20 cellular contexts compared by ENCODE assay signal in genomic region chr18:48989304-48990284, GRCh38. TPM values are rescaled to one million over a fixed set of nuclear protein-coding genes. Genes with fewer than 3 reads are reported as not detected.
DNase-seq lines count a peak whose midpoint lies in the region; ATAC-seq, FAIRE-seq and TF ChIP-seq lines count a peak whose summit lies in the region.
"Had no signal": no experiment of that assay in that cellular context is flagged by ENCODE, and none has a peak within 500 bp of the region (broad histone marks: within the 10 kb centered on the region; RNA-seq: fewer than 3 reads in every experiment).

No MANE protein-coding gene starts in this region.

- peaks cover 38% of the 10 kb centered on the region for H3K4me1 Mint-ChIP-seq in astrocyte (ENCODE audit: low read depth, unreplicated experiment)

- H2AFZ ChIP-seq in astrocyte (ENCODE audit: low read depth, low read length): no peak overlapping the region

- no peaks in the 10 kb centered on the region for H3K9me3 Mint-ChIP-seq in astrocyte (ENCODE audit: unreplicated experiment)
- H3K9me3 Mint-ChIP-seq: CD8-positive, alpha-beta memory T cell had no signal

- H3K36me3 Mint-ChIP-seq in astrocyte (ENCODE audit: low read depth, unreplicated experiment): no peaks in the 10 kb centered on the region
- H3K36me3 Mint-ChIP-seq: CD8-positive, alpha-beta memory T cell had no signal

- H3K27ac Mint-ChIP-seq in astrocyte (ENCODE audit: unreplicated experiment): no peak overlapping the region
- H3K27ac Mint-ChIP-seq: progenitor cell of endocrine pancreas had no signal

- TF ChIP-seq CTCF in astrocyte (IDR thresholded peaks at IDR 0.05; ENCODE audit: insufficient read depth, low read depth, low read length): no peak

- ATAC-seq in sciatic nerve (peak; percentile 20), HG02852 (IDR thresholded peaks at IDR 0.05; ENCODE audit: unreplicated experiment) (no peak), GM19023 (IDR thresholded peaks at IDR 0.05; ENCODE audit: unreplicated experiment) (no peak)
- ATAC-seq: Right ventricle myocardium inferior had no signal

- no peak for DNase-seq in astrocyte (ENCODE audit: low read depth)
- peak; percentile 52 for DNase-seq in islet precursor cell
- DNase-seq in sciatic nerve (ENCODE audit: low spot score): no peak
- DNase-seq in NCI-H146 treated with DMSO at 0.1 percent for 48 hours (lab: John Stamatoyannopoulos, UW; ENCODE audit: unreplicated experiment): no peak
- no peak for DNase-seq in NCI-H128 (lab: John Stamatoyannopoulos, UW; ENCODE audit: unreplicated experiment)
- DNase-seq: caudate nucleus; CD8-positive, alpha-beta memory T cell; effector memory CD4-positive, alpha-beta T cell; NCI-H1694 treated with DMSO at 0.1 percent for 48 hours; NCI-H345; stimulated activated naive CD4-positive, alpha-beta T cell treated with Interleukin-2 at 50 U/mL for 16 hours had no signal

- H3K36me3 ChIP-seq in astrocyte (ENCODE audit: insufficient read depth, low read length): no peaks in the 10 kb centered on the region
- H3K36me3 ChIP-seq: left lung had no signal

- FAIRE-seq in G401.6 (lab: Jason Lieb, UNC) (peak; percentile 19), astrocyte (lab: Jason Lieb, UNC) (no peak)
- FAIRE-seq: GM18507 had no signal

- no peaks in the 10 kb centered on the region for H3K27me3 ChIP-seq in astrocyte (ENCODE audit: insufficient read depth, low read length)
- H3K27me3 ChIP-seq: foreskin keratinocyte, left lung had no signal

- intact Hi-C loops in sciatic nerve (cut with DNase I): no loop called here

- H3K4me3 ChIP-seq in astrocyte (ENCODE audit: insufficient read depth, low read depth, low read length): no peak overlapping the region
- H3K4me3 ChIP-seq: left lung had no signal

- no peaks in the 10 kb centered on the region for H3K9me3 ChIP-seq in astrocyte (ENCODE audit: insufficient read depth, low read depth, low read length)
- H3K9me3 ChIP-seq: left lung had no signal

- no peak overlapping the region for H3K27ac ChIP-seq in astrocyte (ENCODE audit: low read depth, low read length)
- H3K27ac ChIP-seq: foreskin keratinocyte, left lung, VCaP had no signal

- no peak overlapping the region for H3K4me3 Mint-ChIP-seq in astrocyte (ENCODE audit: unreplicated experiment)
- H3K4me3 Mint-ChIP-seq: CD8-positive, alpha-beta memory T cell had no signal

- peaks cover 2% of the 10 kb centered on the region for H3K27me3 Mint-ChIP-seq in astrocyte (ENCODE audit: low read depth, unreplicated experiment)

- H3K79me2 ChIP-seq in astrocyte (ENCODE audit: insufficient read depth, low read length): no peaks in the 10 kb centered on the region

- peaks cover 37% of the 10 kb centered on the region for H3K4me1 ChIP-seq in astrocyte (ENCODE audit: insufficient read depth, low read length)

- no peaks in the 10 kb centered on the region for H4K20me1 ChIP-seq in astrocyte (ENCODE audit: insufficient read depth, low read length)

- H3K4me2 ChIP-seq in astrocyte (ENCODE audit: low read length): peak overlapping the region; percentile 50

- peak overlapping the region; percentile 49 for H3K9ac ChIP-seq in astrocyte (ENCODE audit: low read length)

RNA-seq across cellular contexts. Expression of gene SMAD7, which starts 38.8 kb away (rescaled TPM):
- total RNA-seq in astrocyte (62.9 and 76.2 TPM in 2 replicates), sciatic nerve (44.0 TPM)
